In genomic region chr10:46265566-46265965, GRCh38 we compare ENCODE assay signal across 9 cellular contexts. TPM values are rescaled to one million over a fixed set of nuclear protein-coding genes. Genes with fewer than 3 reads are reported as not detected.
DNase-seq lines count a peak whose midpoint lies in the region; ATAC-seq and TF ChIP-seq lines count a peak whose summit lies in the region.
"Not testable (repeated sequence)": the region's sequence is repeated elsewhere in the genome, so short reads cannot be mapped to it uniquely, and the experiment has no call there.
"Had no signal": no experiment of that assay in that cellular context is flagged by ENCODE, and none has a peak within 500 bp of the region (broad histone marks: within the 10 kb centered on the region; RNA-seq: fewer than 3 reads in every experiment).

No MANE protein-coding gene starts in this region.

- not testable (repeated sequence) for TF ChIP-seq CTCF in DOHH2 (IDR thresholded peaks at IDR 0.05; ENCODE audit: low read depth, low read length, poor library complexity, severe bottlenecking); activated B cell treated with CpG ODN at 0.5 μM for 24 hours (IDR thresholded peaks at IDR 0.05); activated CD8-positive, alpha-beta T cell treated with anti-CD3 and anti-CD28 coated beads for 36 hours (IDR thresholded peaks at IDR 0.05); glutamatergic neuron (IDR thresholded peaks at IDR 0.05; ENCODE audit: partially characterized antibody, unreplicated experiment)

- H3K18ac ChIP-seq in neuronal stem cell (ENCODE audit: low read length) = not testable (repeated sequence)

- H4K91ac ChIP-seq in neuronal stem cell (ENCODE audit: low read depth, low read length, poor library complexity) = not testable (repeated sequence)

- peaks cover 15% of the 10 kb centered on the region for H3K36me3 Mint-ChIP-seq in CD4-positive, CD25-positive, alpha-beta regulatory T cell
- H3K36me3 Mint-ChIP-seq in activated B cell treated with CpG ODN at 0.5 μM for 24 hours (ENCODE audit: low read depth); glutamatergic neuron (ENCODE audit: unreplicated experiment): not testable (repeated sequence)
- H3K36me3 Mint-ChIP-seq in activated CD8-positive, alpha-beta T cell treated with anti-CD3 and anti-CD28 coated beads for 36 hours (ENCODE audit: low read depth) = peaks cover 10% of the 10 kb centered on the region
- peaks cover 20% of the 10 kb centered on the region for H3K36me3 Mint-ChIP-seq in activated T-helper 2 cell treated with anti-CD3 and anti-CD28 coated beads, Interferon-gamma antibody, Interleukin-2, Interleukin-4, amounts not matched to agents 10 μg/mL and 5 μg/mL and 100 μg/mL, durations not matched to agents 14 hours and 24 hours and 36 hours (ENCODE audit: low read depth)

- H3K4me2 ChIP-seq in DOHH2 (ENCODE audit: low read length) = peak overlapping the region; percentile 73; the same call in 1 of the 2 replicates
- not testable (repeated sequence) for H3K4me2 ChIP-seq in neuronal stem cell (ENCODE audit: insufficient read depth, low read length, poor library complexity, severe bottlenecking)

- H3F3A ChIP-seq in DOHH2 (ENCODE audit: control insufficient read depth, insufficient read depth) = not testable (repeated sequence)

- H2AFZ ChIP-seq in neuronal stem cell (ENCODE audit: low read length) = not testable (repeated sequence)

- H3K9me3 ChIP-seq in CD4-positive, CD25-positive, alpha-beta regulatory T cell (ENCODE audit: control insufficient read depth in 2 of 2, low read length in 2 of 2); DOHH2 (ENCODE audit: control insufficient read depth, insufficient read depth, low read length); neuronal stem cell (replicated peaks in 1 of 2; ENCODE audit: control insufficient read depth in 2 of 2, insufficient read depth in 1 of 2, low read depth in 1 of 2, low read length in 2 of 2): not testable (repeated sequence)

- H3K79me1 ChIP-seq in neuronal stem cell (ENCODE audit: low read depth, low read length) = not testable (repeated sequence)

- peak overlapping the region; percentile 39 for H3K14ac ChIP-seq in neuronal stem cell (ENCODE audit: low read length)

- not testable (repeated sequence) for H3K23ac ChIP-seq in neuronal stem cell (ENCODE audit: low read depth, low read length, poor library complexity)

- H2BK12ac ChIP-seq in neuronal stem cell (ENCODE audit: low read length) = not testable (repeated sequence)

- H2BK15ac ChIP-seq in neuronal stem cell (ENCODE audit: low read length) = not testable (repeated sequence)

- POLR2A ChIA-PET in activated B cell treated with CpG ODN at 0.5 μM for 24 hours (lab: Charles Lee); activated CD8-positive, alpha-beta T cell treated with anti-CD3 and anti-CD28 coated beads for 36 hours (lab: Charles Lee): not testable (repeated sequence)

- H3K4me3 Mint-ChIP-seq in CD4-positive, CD25-positive, alpha-beta regulatory T cell = peak overlapping the region; percentile 52 to 84 (median 78)
- not testable (repeated sequence) for H3K4me3 Mint-ChIP-seq in activated B cell treated with CpG ODN at 0.5 μM for 24 hours; activated CD8-positive, alpha-beta T cell treated with anti-CD3 and anti-CD28 coated beads for 36 hours; activated T-helper 2 cell treated with anti-CD3 and anti-CD28 coated beads, Interferon-gamma antibody, Interleukin-2, Interleukin-4, amounts not matched to agents 10 μg/mL and 5 μg/mL and 100 μg/mL, durations not matched to agents 14 hours and 24 hours and 36 hours (ENCODE audit: low read depth); glutamatergic neuron (ENCODE audit: unreplicated experiment)

- not testable (repeated sequence) for H3K9me2 ChIP-seq in DOHH2 (replicated peaks; ENCODE audit: control insufficient read depth, low read length)

- H3K9me3 Mint-ChIP-seq in CD4-positive, CD25-positive, alpha-beta regulatory T cell; activated B cell treated with CpG ODN at 0.5 μM for 24 hours; activated CD8-positive, alpha-beta T cell treated with anti-CD3 and anti-CD28 coated beads for 36 hours; activated T-helper 2 cell treated with anti-CD3 and anti-CD28 coated beads, Interferon-gamma antibody, Interleukin-2, Interleukin-4, amounts not matched to agents 10 μg/mL and 5 μg/mL and 100 μg/mL, durations not matched to agents 14 hours and 24 hours and 36 hours; glutamatergic neuron (ENCODE audit: unreplicated experiment): not testable (repeated sequence)

- not testable (repeated sequence) for H3K4me3 ChIP-seq in CD4-positive, CD25-positive, alpha-beta regulatory T cell (ENCODE audit: low read depth, low read length); DOHH2 (ENCODE audit: low read length); neuronal stem cell (ENCODE audit: low read length in 2 of 2)

- not testable (repeated sequence) for ATAC-seq in CD4-positive, CD25-positive, alpha-beta regulatory T cell (ENCODE audit: low read depth in 2 of 2); activated B cell treated with CpG ODN at 0.5 μM for 24 hours (ENCODE audit: low read depth); activated CD8-positive, alpha-beta T cell treated with anti-CD3 and anti-CD28 coated beads for 36 hours

- H3K9ac ChIP-seq in neuronal stem cell (ENCODE audit: low read depth, low read length, poor library complexity) = not testable (repeated sequence)

- H3K4ac ChIP-seq in neuronal stem cell (ENCODE audit: low read length) = not testable (repeated sequence)

- CTCF ChIA-PET in activated B cell treated with CpG ODN at 0.5 μM for 24 hours (lab: Charles Lee) = not testable (repeated sequence)
- CTCF ChIA-PET in activated CD8-positive, alpha-beta T cell treated with anti-CD3 and anti-CD28 coated beads for 36 hours (lab: Charles Lee) = interaction anchor here (0.6 to 1.8 kb wide), 3 partner anchors 7 to 9 kb away, joined by 3 to 7 read pairs (median 6); no protein-coding TSS in a partner anchor

- peaks cover 19% of the 10 kb centered on the region for H3K79me2 ChIP-seq in DOHH2 (ENCODE audit: control insufficient read depth, low read length)

- H3K4me1 Mint-ChIP-seq in CD4-positive, CD25-positive, alpha-beta regulatory T cell = peaks cover 12 to 71% (median 43%) of the 10 kb centered on the region in 4 donors
- not testable (repeated sequence) for H3K4me1 Mint-ChIP-seq in activated B cell treated with CpG ODN at 0.5 μM for 24 hours; activated T-helper 2 cell treated with anti-CD3 and anti-CD28 coated beads, Interferon-gamma antibody, Interleukin-2, Interleukin-4, amounts not matched to agents 10 μg/mL and 5 μg/mL and 100 μg/mL, durations not matched to agents 14 hours and 24 hours and 36 hours (ENCODE audit: low read depth)
- peaks cover 41% of the 10 kb centered on the region for H3K4me1 Mint-ChIP-seq in activated CD8-positive, alpha-beta T cell treated with anti-CD3 and anti-CD28 coated beads for 36 hours (ENCODE audit: low read depth)
- peaks cover 11% of the 10 kb centered on the region for H3K4me1 Mint-ChIP-seq in glutamatergic neuron (ENCODE audit: low read depth, unreplicated experiment)

- not testable (repeated sequence) for H2BK120ac ChIP-seq in neuronal stem cell (ENCODE audit: low read depth, low read length)

- not testable (repeated sequence) for H2AK5ac ChIP-seq in neuronal stem cell (ENCODE audit: low read depth, low read length)

- H4K8ac ChIP-seq in neuronal stem cell (ENCODE audit: low read depth, low read length) = not testable (repeated sequence)

- no CpG with 5 or more reads among the region's 3 CpGs for WGBS in neuronal stem cell (ENCODE audit: extremely low coverage in 2 of 2, insufficient read length in 2 of 2, insufficient replicate concordance in 1 of 2), 2 donors

- H3K36me3 ChIP-seq in CD4-positive, CD25-positive, alpha-beta regulatory T cell (ENCODE audit: control insufficient read depth, insufficient read depth, low read length) = peaks cover 34% of the 10 kb centered on the region
- H3K36me3 ChIP-seq in DOHH2 (ENCODE audit: control insufficient read depth, low read length); neuronal stem cell (replicated peaks in 1 of 2; ENCODE audit: control insufficient read depth in 2 of 2, insufficient read depth in 2 of 2, low read length in 2 of 2): not testable (repeated sequence)

- intact Hi-C loops in activated B cell treated with CpG ODN at 0.5 μM for 24 hours (cut with micrococcal nuclease); activated CD8-positive, alpha-beta T cell treated with anti-CD3 and anti-CD28 coated beads for 36 hours (cut with micrococcal nuclease); activated T-helper 2 cell treated with anti-CD3 and anti-CD28 coated beads, Interferon-gamma antibody, Interleukin-2, Interleukin-4, amounts not matched to agents 10 μg/mL and 5 μg/mL and 100 μg/mL, durations not matched to agents 14 hours and 24 hours and 36 hours (cut with micrococcal nuclease): not testable (repeated sequence)

- H3K27me3 ChIP-seq in CD4-positive, CD25-positive, alpha-beta regulatory T cell (ENCODE audit: control insufficient read depth, insufficient read depth, low read length); DOHH2 (ENCODE audit: control insufficient read depth, low read length); neuronal stem cell (ENCODE audit: control insufficient read depth in 3 of 3, insufficient read depth in 3 of 3, low read depth in 1 of 3, low read length in 3 of 3): not testable (repeated sequence)

- H2BK5ac ChIP-seq in neuronal stem cell (ENCODE audit: low read length) = not testable (repeated sequence)

- DNase-seq in CD4-positive, CD25-positive, alpha-beta regulatory T cell; activated CD8-positive, alpha-beta T cell treated with anti-CD3 and anti-CD28 coated beads for 36 hours; activated T-helper 2 cell treated with anti-CD3 and anti-CD28 coated beads, Interferon-gamma antibody, Interleukin-2, Interleukin-4, amounts not matched to agents 10 μg/mL and 5 μg/mL and 100 μg/mL, durations not matched to agents 14 hours and 24 hours and 36 hours (ENCODE audit: low spot score); glutamatergic neuron; neuronal stem cell (ENCODE audit: low spot score): not testable (repeated sequence)
- peak; percentile 10 for DNase-seq in activated B cell treated with CpG ODN at 0.5 μM for 24 hours

- not testable (repeated sequence) for H4K20me1 ChIP-seq in DOHH2 (ENCODE audit: control insufficient read depth, insufficient read depth, low read depth, low read length)

- peak overlapping the region in 2 of 3 donors; percentile 74 to 87 for H3K27ac Mint-ChIP-seq in CD4-positive, CD25-positive, alpha-beta regulatory T cell
- not testable (repeated sequence) for H3K27ac Mint-ChIP-seq in activated B cell treated with CpG ODN at 0.5 μM for 24 hours
- peak overlapping the region; percentile 70 for H3K27ac Mint-ChIP-seq in activated CD8-positive, alpha-beta T cell treated with anti-CD3 and anti-CD28 coated beads for 36 hours
- H3K27ac Mint-ChIP-seq in activated T-helper 2 cell treated with anti-CD3 and anti-CD28 coated beads, Interferon-gamma antibody, Interleukin-2, Interleukin-4, amounts not matched to agents 10 μg/mL and 5 μg/mL and 100 μg/mL, durations not matched to agents 14 hours and 24 hours and 36 hours = peak overlapping the region; percentile 5
- peak overlapping the region; percentile 72 for H3K27ac Mint-ChIP-seq in glutamatergic neuron (ENCODE audit: unreplicated experiment)

- not testable (repeated sequence) for H3K27me3 Mint-ChIP-seq in CD4-positive, CD25-positive, alpha-beta regulatory T cell; activated B cell treated with CpG ODN at 0.5 μM for 24 hours; activated CD8-positive, alpha-beta T cell treated with anti-CD3 and anti-CD28 coated beads for 36 hours; activated T-helper 2 cell treated with anti-CD3 and anti-CD28 coated beads, Interferon-gamma antibody, Interleukin-2, Interleukin-4, amounts not matched to agents 10 μg/mL and 5 μg/mL and 100 μg/mL, durations not matched to agents 14 hours and 24 hours and 36 hours (ENCODE audit: low read depth); glutamatergic neuron (ENCODE audit: unreplicated experiment)

- peaks cover 50% of the 10 kb centered on the region for H3K4me1 ChIP-seq in CD4-positive, CD25-positive, alpha-beta regulatory T cell (ENCODE audit: control insufficient read depth, insufficient read depth, low read length, poor library complexity, severe bottlenecking)
- H3K4me1 ChIP-seq in DOHH2 (ENCODE audit: control insufficient read depth, low read length) = peaks cover 68% of the 10 kb centered on the region
- H3K4me1 ChIP-seq in neuronal stem cell (ENCODE audit: control insufficient read depth in 2 of 2, insufficient read depth in 1 of 2, low read depth in 1 of 2, low read length in 2 of 2) = not testable (repeated sequence)

- not testable (repeated sequence) for H3K27ac ChIP-seq in CD4-positive, CD25-positive, alpha-beta regulatory T cell (ENCODE audit: insufficient read depth, low read length, poor library complexity, severe bottlenecking); neuronal stem cell (replicated peaks; ENCODE audit: low read length)
- H3K27ac ChIP-seq in DOHH2 (ENCODE audit: low read depth, low read length) = peak overlapping the region; percentile 93

RNA-seq across cellular contexts. Expression of gene ANTXRL, which starts 21.2 kb away (rescaled TPM):
- total RNA-seq in CD4-positive, CD25-positive, alpha-beta regulatory T cell = not detected
- under 1 TPM in 1 of 4 donors, not detected in 3; 0.72 TPM for polyA plus RNA-seq in CD4-positive, CD25-positive, alpha-beta regulatory T cell
- total RNA-seq in activated B cell treated with CpG ODN at 0.5 μM for 24 hours (not detected in 2 replicates), glutamatergic neuron (ENCODE audit: unreplicated experiment) (not detected)
- total RNA-seq in activated CD8-positive, alpha-beta T cell treated with anti-CD3 and anti-CD28 coated beads for 36 hours = not detected
- not detected in 2 replicates for total RNA-seq in activated T-helper 2 cell treated with anti-CD3 and anti-CD28 coated beads, Interferon-gamma antibody, Interleukin-2, Interleukin-4, amounts not matched to agents 10 μg/mL and 5 μg/mL and 100 μg/mL, durations not matched to agents 14 hours and 24 hours and 36 hours
- polyA plus RNA-seq in neuronal stem cell (2013, experiment 1 of 2) = not detected
- polyA plus RNA-seq in neuronal stem cell (2013, experiment 2 of 2) = not detected
- total RNA-seq: GM23248, HepG2 had no signal
- polyA plus RNA-seq: GM23248, HepG2 had no signal
